In genomic region chr2:157394928-157395327, GRCh38 we compare ENCODE assay signal across 24 cellular contexts. TPM values are rescaled to one million over a fixed set of nuclear protein-coding genes. Genes with fewer than 3 reads are reported as not detected.
"Had no signal": no experiment of that assay in that cellular context is flagged by ENCODE, and none has a peak within 500 bp of the region (broad histone marks: within the 10 kb centered on the region; RNA-seq: fewer than 3 reads in every experiment).

No MANE protein-coding gene starts in this region.

- H3K4me3 ChIP-seq: cardiac muscle cell, Peyer's patch had no signal

- H3K4me3 Mint-ChIP-seq: activated CD8-positive, alpha-beta T cell treated with anti-CD3 and anti-CD28 coated beads for 36 hours; activated naive CD4-positive, alpha-beta T cell treated with anti-CD3 and anti-CD28 coated beads, Interleukin-2, amount 10 ng/mL, durations not matched to agents 7 days and 5 days; activated naive CD8-positive, alpha-beta T cell treated with anti-CD3 and anti-CD28 coated beads for 36 hours; activated T-cell treated with anti-CD3 and anti-CD28 coated beads, Interleukin-2, amount 50 U/mL, for 72 hours; IgD-negative memory B cell; T-cell had no signal

- H3K36me3 ChIP-seq: brain microvascular endothelial cell, cardiac muscle cell, Peyer's patch, WERI-Rb-1 had no signal

- H3K27ac Mint-ChIP-seq: activated CD8-positive, alpha-beta T cell treated with anti-CD3 and anti-CD28 coated beads for 36 hours; activated naive CD4-positive, alpha-beta T cell treated with anti-CD3 and anti-CD28 coated beads, Interleukin-2, amount 10 ng/mL, durations not matched to agents 7 days and 5 days; activated naive CD8-positive, alpha-beta T cell treated with anti-CD3 and anti-CD28 coated beads for 36 hours; activated T-cell treated with anti-CD3 and anti-CD28 coated beads, Interleukin-2, amount 50 U/mL, for 72 hours; activated T-helper 2 cell treated with anti-CD3 and anti-CD28 coated beads, Interferon-gamma antibody, Interleukin-2, Interleukin-4, amounts not matched to agents 10 μg/mL and 5 μg/mL and 100 μg/mL, durations not matched to agents 14 hours and 24 hours and 36 hours; IgD-negative memory B cell; T-cell had no signal

- H3K4me1 Mint-ChIP-seq: activated naive CD4-positive, alpha-beta T cell treated with anti-CD3 and anti-CD28 coated beads, Interleukin-2, amount 10 ng/mL, durations not matched to agents 7 days and 5 days; activated naive CD8-positive, alpha-beta T cell treated with anti-CD3 and anti-CD28 coated beads for 36 hours; IgD-negative memory B cell had no signal

- H3K27me3 ChIP-seq: brain microvascular endothelial cell, cardiac muscle cell, Peyer's patch had no signal

- DNase-seq: activated CD4-positive, alpha-beta T cell treated with anti-CD3 and anti-CD28 coated beads for 4 hours; activated CD8-positive, alpha-beta memory T cell treated with anti-CD3 and anti-CD28 coated beads, Interleukin-2, amount 50 U/mL, for 4 hours; activated CD8-positive, alpha-beta T cell treated with anti-CD3 and anti-CD28 coated beads for 36 hours; activated gamma-delta T cell treated with Interleukin-2 at 50 U/mL for 16 hours; activated naive CD4-positive, alpha-beta T cell treated with anti-CD3 and anti-CD28 coated beads, Interleukin-2, amount 10 ng/mL, durations not matched to agents 7 days and 5 days; activated naive CD8-positive, alpha-beta T cell treated with anti-CD3 and anti-CD28 coated beads for 36 hours; activated T-cell treated with anti-CD3 and anti-CD28 coated beads, Interleukin-2, amount 50 U/mL, for 72 hours; brain microvascular endothelial cell; NCI-H1092 treated with DMSO at 0.1 percent for 48 hours; NCI-H1436; NCI-H1694 treated with DMSO at 0.1 percent for 48 hours; NCI-H2029 treated with DMSO at 0.1 percent for 48 hours; NCI-H345; NCI-H510A; NCI-H526 treated with DMSO at 0.1 percent for 48 hours; NCI-H82; Peyer's patch; SIG-M5; T-cell; WERI-Rb-1 had no signal

- H3K27me3 Mint-ChIP-seq: activated CD8-positive, alpha-beta T cell treated with anti-CD3 and anti-CD28 coated beads for 36 hours; activated naive CD4-positive, alpha-beta T cell treated with anti-CD3 and anti-CD28 coated beads, Interleukin-2, amount 10 ng/mL, durations not matched to agents 7 days and 5 days; activated naive CD8-positive, alpha-beta T cell treated with anti-CD3 and anti-CD28 coated beads for 36 hours; IgD-negative memory B cell; T-cell had no signal

- H3K9me3 ChIP-seq: Peyer's patch had no signal

- ATAC-seq: activated CD8-positive, alpha-beta T cell treated with anti-CD3 and anti-CD28 coated beads for 36 hours had no signal

- H3K27ac ChIP-seq: brain microvascular endothelial cell, cardiac muscle cell, KMS-11, WERI-Rb-1 had no signal

- H3K4me2 ChIP-seq: KMS-11 had no signal

RNA-seq across cellular contexts. Expression of gene CYTIP, which starts 49.0 kb away (rescaled TPM):
- total RNA-seq: cardiac muscle cell had no signal
- polyA plus RNA-seq: cardiac muscle cell had no signal
